In genomic region chr6:57317060-57317943, GRCh38 we compare ENCODE assay signal across 8 cellular contexts. TPM values are rescaled to one million over a fixed set of nuclear protein-coding genes. Genes with fewer than 3 reads are reported as not detected.
DNase-seq lines count a peak whose midpoint lies in the region; ATAC-seq and TF ChIP-seq lines count a peak whose summit lies in the region.

A gene with protein sequence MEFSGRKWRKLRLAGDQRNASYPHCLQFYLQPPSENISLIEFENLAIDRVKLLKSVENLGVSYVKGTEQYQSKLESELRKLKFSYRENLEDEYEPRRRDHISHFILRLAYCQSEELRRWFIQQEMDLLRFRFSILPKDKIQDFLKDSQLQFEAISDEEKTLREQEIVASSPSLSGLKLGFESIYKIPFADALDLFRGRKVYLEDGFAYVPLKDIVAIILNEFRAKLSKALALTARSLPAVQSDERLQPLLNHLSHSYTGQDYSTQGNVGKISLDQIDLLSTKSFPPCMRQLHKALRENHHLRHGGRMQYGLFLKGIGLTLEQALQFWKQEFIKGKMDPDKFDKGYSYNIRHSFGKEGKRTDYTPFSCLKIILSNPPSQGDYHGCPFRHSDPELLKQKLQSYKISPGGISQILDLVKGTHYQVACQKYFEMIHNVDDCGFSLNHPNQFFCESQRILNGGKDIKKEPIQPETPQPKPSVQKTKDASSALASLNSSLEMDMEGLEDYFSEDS (plus strand): TSS chr6:57317630. CDS start chr6:57318446, 816 bp downstream.

- peaks cover 6 to 32% (median 14%) of the 10 kb centered on the region in 6 donors for H3K4me1 ChIP-seq in spleen

- peak within 1 kb of the TSS; percentile 94 for H3K4me3 Mint-ChIP-seq in central memory CD8-positive, alpha-beta T cell

- H3K27me3 Mint-ChIP-seq in central memory CD8-positive, alpha-beta T cell = no peaks in the 10 kb centered on the region

- TF ChIP-seq POLR2A in GM18951 (IDR thresholded peaks at IDR 0.05; ENCODE audit: extremely low read depth, insufficient read depth, insufficient read length) = peak; percentile 81
- TF ChIP-seq POLR2A in spleen (IDR thresholded peaks at IDR 0.05) = no peak

- DNase-seq in AG08395 (ENCODE audit: low spot score) (peak; percentile 94), NCI-H226 (peak; percentile 75), iris pigment epithelial cell (ENCODE audit: low read depth) (peak; percentile 87), spleen (peak; percentile 93)
- DNase-seq in activated CD4-positive, CD25-positive, alpha-beta regulatory T cell (lab: John Stamatoyannopoulos, UW) = peak; percentile 51 to 65 (median 61)
- peak; percentile 48 to 57 for DNase-seq in central memory CD8-positive, alpha-beta T cell (ENCODE audit: low spot score in 2 of 2)

- no peaks in the 10 kb centered on the region for H3K9me3 ChIP-seq in spleen

- in situ Hi-C loops in GM18951 (cut with MboI; ENCODE audit: low sequenced_read_pairs, unreplicated experiment) = loop anchor here (10.0 to 25.0 kb wide), 2 partner anchors 280 to 413 kb away; partner anchors contain the start of gene KIAA1586

- intact Hi-C loops in spleen (cut with DNase I; ENCODE audit: low total_unique reads) = loop anchor here (5.0 kb wide), 1 partner anchor 415 kb away; no protein-coding TSS in a partner anchor

- peaks cover 7% of the 10 kb centered on the region for H3K36me3 Mint-ChIP-seq in central memory CD8-positive, alpha-beta T cell (ENCODE audit: insufficient read depth)

- H3K27ac ChIP-seq in spleen = peak within 1 kb of the TSS; percentile 37 to 80 (median 72)

- TF ChIP-seq CTCF in spleen (IDR thresholded peaks at IDR 0.05 in 8 of 11, conservative IDR thresholded peaks at IDR 0.05 in 3 of 11) = no peak

- H3K36me3 ChIP-seq in spleen = peaks cover 0 to 35% (median 21%) of the 10 kb centered on the region in 6 donors

- no peaks in the 10 kb centered on the region for H3K9me3 Mint-ChIP-seq in central memory CD8-positive, alpha-beta T cell

- H3K27me3 ChIP-seq in spleen (replicated peaks in 1 of 7) = peaks cover 0 to 6% (median 0%) of the 10 kb centered on the region in 7 donors

- peaks cover 41% of the 10 kb centered on the region for H3K4me1 Mint-ChIP-seq in central memory CD8-positive, alpha-beta T cell

- peak within 1 kb of the TSS; percentile 59 to 88 (median 68) for H3K4me3 ChIP-seq in spleen

- peak within 1 kb of the TSS; percentile 81 for H3K27ac Mint-ChIP-seq in central memory CD8-positive, alpha-beta T cell (ENCODE audit: low read depth)

- peak; percentile 83 for ATAC-seq in HG03175 (IDR thresholded peaks at IDR 0.05; ENCODE audit: unreplicated experiment)
- peak; percentile 84 for ATAC-seq in central memory CD8-positive, alpha-beta T cell (replicated peaks; ENCODE audit: extremely low read depth, poor library complexity, severe bottlenecking)

- 0 to 1% (median 0%) methylated on average over 27 of the region's 27 CpGs for WGBS in spleen, 5 donors

RNA-seq across cellular contexts. Expression of the gene that starts here (rescaled TPM):
- 10 to 100 TPM; 12.0 to 20.2 (median 16.8) TPM for total RNA-seq in spleen
- polyA plus RNA-seq in spleen = 1 to 10 TPM; 6.0 to 7.3 (median 7.1) TPM

Comparison
In these comparisons a context has a peak if more than half of its experiments do, and no peak if none do; other contexts are left out.
1. Peak in every context shown above with its lines: DNase-seq, ATAC-seq, H3K4me3 ChIP-seq and H3K27ac ChIP-seq.